17 cellular contexts compared by ENCODE assay signal in genomic region chr14:89564999-89565398, GRCh38.
A peak's percentile ranks its signal among the peaks of the same experiment; 100 is the strongest.
DNase-seq lines count a peak whose midpoint lies in the region; ATAC-seq and TF ChIP-seq lines count a peak whose summit lies in the region.
"Had no signal": no experiment of that assay in that cellular context is flagged by ENCODE, and none has a peak within 500 bp of the region (broad histone marks: within the 10 kb centered on the region; RNA-seq: fewer than 3 reads in every experiment).

No MANE protein-coding gene starts in this region.

- H3K4me1 Mint-ChIP-seq in activated T-cell treated with anti-CD3 and anti-CD28 coated beads, Interleukin-2, amount 50 U/mL, for 24 hours (ENCODE audit: low read depth): peaks cover 54% of the 10 kb centered on the region
- peaks cover 40% of the 10 kb centered on the region for H3K4me1 Mint-ChIP-seq in activated T-cell treated with anti-CD3 and anti-CD28 coated beads, Interleukin-2, amount 50 U/mL, for 4 hours (ENCODE audit: low read depth)
- peaks cover 22% of the 10 kb centered on the region for H3K4me1 Mint-ChIP-seq in osteocyte (ENCODE audit: unreplicated experiment)

- no peak for DNase-seq in activated T-cell treated with anti-CD3 and anti-CD28 coated beads, Interleukin-2, amount 50 U/mL, for 24 hours
- DNase-seq in activated T-cell treated with anti-CD3 and anti-CD28 coated beads, Interleukin-2, amount 50 U/mL, for 4 hours: no peak
- peak; percentile 40 for DNase-seq in CD1c-positive myeloid dendritic cell (ENCODE audit: extremely low spot score)
- no peak for DNase-seq in ascending aorta (ENCODE audit: low spot score in 2 of 2)
- DNase-seq in osteocyte (ENCODE audit: extremely low spot score, unreplicated experiment): no peak
- no peak for DNase-seq in stimulated activated naive CD8-positive, alpha-beta T cell treated with anti-CD3 and anti-CD28 coated beads, Interleukin-15, Interleukin-2, amounts not matched to agents 100 U/mL and 50 U/mL, for 24 hours
- no peak for DNase-seq in NCI-H1092 treated with DMSO at 0.1 percent for 48 hours (lab: John Stamatoyannopoulos, UW)
- DNase-seq in prostate gland (ENCODE audit: low spot score): no peak
- DNase-seq: 8988T, BE2C, DMS 273 treated with DMSO at 0.1 percent for 48 hours, KG1, NCI-H1092, NCI-H2081 treated with DMSO at 0.1 percent for 48 hours, NCI-H2227 treated with DMSO at 0.1 percent for 48 hours, NCI-H524, SHP77 treated with DMSO at 0.1 percent for 48 hours had no signal

- no peaks in the 10 kb centered on the region for H3K36me3 ChIP-seq in ascending aorta
- H3K36me3 ChIP-seq in prostate gland: no peaks in the 10 kb centered on the region

- H3K4me3 Mint-ChIP-seq in activated T-cell treated with anti-CD3 and anti-CD28 coated beads, Interleukin-2, amount 50 U/mL, for 24 hours: no peak overlapping the region
- no peak overlapping the region for H3K4me3 Mint-ChIP-seq in activated T-cell treated with anti-CD3 and anti-CD28 coated beads, Interleukin-2, amount 50 U/mL, for 4 hours
- H3K4me3 Mint-ChIP-seq in osteocyte (ENCODE audit: unreplicated experiment): no peak overlapping the region

- H3K4me1 ChIP-seq in ascending aorta (peaks cover 6 to 18% of the 10 kb centered on the region in 2 donors), prostate gland (replicated peaks) (no peaks in the 10 kb centered on the region)
- H3K4me1 ChIP-seq: BE2C had no signal

- no peak for TF ChIP-seq CTCF in ascending aorta (IDR thresholded peaks at IDR 0.05)
- TF ChIP-seq CTCF in osteocyte (IDR thresholded peaks at IDR 0.05): no peak
- TF ChIP-seq CTCF in prostate gland (IDR thresholded peaks at IDR 0.05): no peak

- peak overlapping the region; percentile 26 for H3K27ac Mint-ChIP-seq in activated T-cell treated with anti-CD3 and anti-CD28 coated beads, Interleukin-2, amount 50 U/mL, for 24 hours
- H3K27ac Mint-ChIP-seq in osteocyte (ENCODE audit: unreplicated experiment): peak overlapping the region; percentile 41

- H3K36me3 Mint-ChIP-seq in activated T-cell treated with anti-CD3 and anti-CD28 coated beads, Interleukin-2, amount 50 U/mL, for 24 hours (ENCODE audit: low read depth): peaks cover 48% of the 10 kb centered on the region
- H3K36me3 Mint-ChIP-seq in activated T-cell treated with anti-CD3 and anti-CD28 coated beads, Interleukin-2, amount 50 U/mL, for 4 hours (ENCODE audit: insufficient read depth): peaks cover 21% of the 10 kb centered on the region
- peaks cover 14% of the 10 kb centered on the region for H3K36me3 Mint-ChIP-seq in osteocyte (ENCODE audit: unreplicated experiment)

- no peak for TF ChIP-seq POLR2A in prostate gland (IDR thresholded peaks at IDR 0.05)

- WGBS in prostate gland: 96% methylated on average over 5 of the region's 5 CpGs

- H3K4me3 ChIP-seq in ascending aorta (peak overlapping the region in 1 of 2 donors; percentile 50), prostate gland (no peak overlapping the region)

- intact Hi-C loops in ascending aorta (cut with DNase I) (no loop called here), prostate gland (cut with DNase I) (no loop called here)

- no peak for ATAC-seq in activated T-cell treated with anti-CD3 and anti-CD28 coated beads, Interleukin-2, amount 50 U/mL, for 4 hours
- ATAC-seq in stimulated activated naive CD8-positive, alpha-beta T cell treated with anti-CD3 and anti-CD28 coated beads, Interleukin-15, Interleukin-2, amounts not matched to agents 100 U/mL and 50 U/mL, for 24 hours: no peak

- no peaks in the 10 kb centered on the region for H3K27me3 Mint-ChIP-seq in activated T-cell treated with anti-CD3 and anti-CD28 coated beads, Interleukin-2, amount 50 U/mL, for 24 hours
- H3K27me3 Mint-ChIP-seq in activated T-cell treated with anti-CD3 and anti-CD28 coated beads, Interleukin-2, amount 50 U/mL, for 4 hours (ENCODE audit: low read depth): no peaks in the 10 kb centered on the region
- no peaks in the 10 kb centered on the region for H3K27me3 Mint-ChIP-seq in osteocyte (ENCODE audit: unreplicated experiment)

- H3K27me3 ChIP-seq in ascending aorta (no peaks in the 10 kb centered on the region), prostate gland (replicated peaks; ENCODE audit: insufficient read depth) (no peaks in the 10 kb centered on the region)
- H3K27me3 ChIP-seq: BE2C had no signal

- H3K9me3 ChIP-seq in ascending aorta (no peaks in the 10 kb centered on the region), prostate gland (no peaks in the 10 kb centered on the region)
- H3K9me3 ChIP-seq: BE2C had no signal

- no peaks in the 10 kb centered on the region for H3K9me3 Mint-ChIP-seq in activated T-cell treated with anti-CD3 and anti-CD28 coated beads, Interleukin-2, amount 50 U/mL, for 24 hours
- no peaks in the 10 kb centered on the region for H3K9me3 Mint-ChIP-seq in activated T-cell treated with anti-CD3 and anti-CD28 coated beads, Interleukin-2, amount 50 U/mL, for 4 hours
- no peaks in the 10 kb centered on the region for H3K9me3 Mint-ChIP-seq in osteocyte (ENCODE audit: unreplicated experiment)

- peak overlapping the region; percentile 44 to 56 for H3K27ac ChIP-seq in ascending aorta
- H3K27ac ChIP-seq in prostate gland: no peak overlapping the region

Comparison
In these comparisons a context has a peak if more than half of its experiments do, and no peak if none do; other contexts are left out.
1. H3K27ac ChIP-seq: peak in ascending aorta (2 of 2); none in prostate gland (0 of 2).